Comparison of ENCODE assay signal across 8 cellular contexts in genomic region chr3:149224736-149225594, GRCh38. TPM values are rescaled to one million over a fixed set of nuclear protein-coding genes. Genes with fewer than 3 reads are reported as not detected.
DNase-seq lines count a peak whose midpoint lies in the region; ATAC-seq, FAIRE-seq and TF ChIP-seq lines count a peak whose summit lies in the region.

No MANE protein-coding gene starts in this region.

- H2BK15ac ChIP-seq in H9 (ENCODE audit: low read depth, low read length), result no peak overlapping the region

- no peaks in the 10 kb centered on the region for H3K79me1 ChIP-seq in H9 (ENCODE audit: insufficient read depth, low read depth, low read length, poor library complexity, severe bottlenecking)

- DNase-seq in AG08395 (ENCODE audit: low spot score), result peak; percentile 67
- peak; percentile 77 for DNase-seq in RKO (ENCODE audit: low spot score)
- peak; percentile 96 for DNase-seq in bronchial epithelial cell (ENCODE audit: low read depth)
- no peak for DNase-seq in lower lobe of right lung
- no peak for DNase-seq in H9

- no peaks in the 10 kb centered on the region for H3K79me2 ChIP-seq in H9 (ENCODE audit: insufficient read depth, low read length)

- no peaks in the 10 kb centered on the region for H3K23me2 ChIP-seq in H9 (ENCODE audit: insufficient read length, low read depth, low read length, poor library complexity, severe bottlenecking)

- H3K18ac ChIP-seq in H9 (ENCODE audit: insufficient read length, low read depth, low read length), result no peak overlapping the region

- no peak overlapping the region; a peak in 1 of 5 replicates for H3K4me3 Mint-ChIP-seq in H9

- no peak for FAIRE-seq in bronchial epithelial cell (lab: Jason Lieb, UNC)

- H3K23ac ChIP-seq in H9 (ENCODE audit: insufficient read length, low read depth, low read length), result no peak overlapping the region

- H4K8ac ChIP-seq in H9 (replicated peaks; ENCODE audit: insufficient read length, low read depth, low read length), result no peak overlapping the region

- H3K4me1 Mint-ChIP-seq in H9, result peaks cover 4 to 14% of the 10 kb centered on the region in 2 experiments

- no peak overlapping the region for H2BK5ac ChIP-seq in H9 (ENCODE audit: insufficient read length, low read length)

- H3K27ac Mint-ChIP-seq in H9, result no peak overlapping the region; a peak in 1 of 7 replicates

- H3K9me3 ChIP-seq in lower lobe of right lung (no peaks in the 10 kb centered on the region), thymus (ENCODE audit: control insufficient read depth) (no peaks in the 10 kb centered on the region), H9 (ENCODE audit: control insufficient read depth, low read depth, low read length) (no peaks in the 10 kb centered on the region)

- intact Hi-C loops in lower lobe of right lung (cut with DNase I), result no loop called here

- no peak overlapping the region for H3K56ac ChIP-seq in H9 (ENCODE audit: insufficient read length, low read depth, low read length)

- H2BK20ac ChIP-seq in H9 (ENCODE audit: low read depth, low read length, poor library complexity, severe bottlenecking), result no peak overlapping the region

- H2AFZ ChIP-seq in H9 (ENCODE audit: low read length), result no peak overlapping the region

- peaks cover 28% of the 10 kb centered on the region for H3K4me1 ChIP-seq in lower lobe of right lung
- H3K4me1 ChIP-seq in thymus (ENCODE audit: control insufficient read depth, insufficient read depth, low read length), result no peaks in the 10 kb centered on the region
- peaks cover 7% of the 10 kb centered on the region; the same call in 1 of the 2 replicates for H3K4me1 ChIP-seq in H9 (ENCODE audit: insufficient read depth, low read length)

- no peaks in the 10 kb centered on the region for H3K27me3 Mint-ChIP-seq in H9 (ENCODE audit: low read depth)

- H3K36me3 ChIP-seq in bronchial epithelial cell (ENCODE audit: control insufficient read depth, insufficient read depth, low read length) (no peaks in the 10 kb centered on the region), lower lobe of right lung (no peaks in the 10 kb centered on the region), thymus (ENCODE audit: control insufficient read depth, insufficient read depth) (no peaks in the 10 kb centered on the region)

- 0 out of 5 replicates have a peak, but pooled peaks cover 0 to 2% of the 10 kb centered on the region in 2 experiments for H3K9me3 Mint-ChIP-seq in H9

- TF ChIP-seq CTCF in bronchial epithelial cell (IDR thresholded peaks at IDR 0.05; ENCODE audit: insufficient read depth, low read length, severe bottlenecking) (no peak), lower lobe of right lung (IDR thresholded peaks at IDR 0.05) (no peak), H9 (conservative IDR thresholded peaks at IDR 0.05) (no peak)

- no peak overlapping the region for H2BK12ac ChIP-seq in H9 (ENCODE audit: insufficient read length, low read depth, low read length)

- H3K27me3 ChIP-seq in bronchial epithelial cell (ENCODE audit: control insufficient read depth, insufficient read depth, low read length) (no peaks in the 10 kb centered on the region), lower lobe of right lung (ENCODE audit: low read depth) (no peaks in the 10 kb centered on the region), thymus (ENCODE audit: control insufficient read depth, insufficient read depth) (no peaks in the 10 kb centered on the region), H9 (ENCODE audit: insufficient read depth, low read length) (no peaks in the 10 kb centered on the region)

- H3K27ac ChIP-seq in lower lobe of right lung (peak overlapping the region; percentile 78), thymus (ENCODE audit: low read depth) (peak overlapping the region; percentile 48), H9 (ENCODE audit: insufficient read length, low read depth, low read length) (no peak overlapping the region)

- H3K4me3 ChIP-seq in bronchial epithelial cell (ENCODE audit: low read depth, low read length), result peak overlapping the region; percentile 24
- H3K4me3 ChIP-seq in lower lobe of right lung, result peak overlapping the region; percentile 43
- peak overlapping the region; percentile 27 for H3K4me3 ChIP-seq in thymus (ENCODE audit: low read length)

- WGBS in thymus, result 19% methylated on average over 9 of the region's 9 CpGs
- WGBS in H9 (ENCODE audit: extremely low coverage, insufficient read length, low lambda C conversion rate), result no CpG with 5 or more reads among the region's 9 CpGs

- peaks cover 0 to 6% (median 0%) of the 10 kb centered on the region in 3 experiments; a peak in 2 of 7 replicates for H3K36me3 Mint-ChIP-seq in H9 (ENCODE audit: insufficient read depth in 1 of 3, low read depth in 3 of 3)

- no peak overlapping the region for H3K14ac ChIP-seq in H9 (ENCODE audit: insufficient read depth, low read length)

- peak; percentile 97 for ATAC-seq in GM18858 (IDR thresholded peaks at IDR 0.05; ENCODE audit: unreplicated experiment)
- ATAC-seq in HG03060 (IDR thresholded peaks at IDR 0.05; ENCODE audit: low read depth, unreplicated experiment), result peak; percentile 91
- ATAC-seq in lower lobe of right lung, result peak; percentile 96

- no peak overlapping the region for H3K9ac ChIP-seq in H9 (ENCODE audit: extremely low read depth, insufficient read length, low read length)

- H3T11ph ChIP-seq in H9 (ENCODE audit: low read length), result no peak overlapping the region

- no peaks in the 10 kb centered on the region for H4K20me1 ChIP-seq in H9 (ENCODE audit: control insufficient read depth, insufficient read depth, insufficient read length)

- no peak overlapping the region for H4K5ac ChIP-seq in H9 (ENCODE audit: insufficient read length, low read depth, low read length)

- no peak overlapping the region for H2BK120ac ChIP-seq in H9 (ENCODE audit: low read depth, low read length, poor library complexity, severe bottlenecking)

- H4K91ac ChIP-seq in H9 (ENCODE audit: insufficient read length, low read depth, low read length), result no peak overlapping the region

- H2AK5ac ChIP-seq in H9 (ENCODE audit: insufficient read length, low read length), result no peak overlapping the region

- no peak overlapping the region for H3K4me2 ChIP-seq in H9 (ENCODE audit: insufficient read depth, insufficient read length, low read length)

- no peak overlapping the region for H3K4ac ChIP-seq in H9 (ENCODE audit: low read depth, low read length)

RNA-seq across cellular contexts. Expression of gene CP, which starts 3.3 kb away (rescaled TPM):
- 0.13 TPM in 1 of 2 replicates, not detected in the other for total RNA-seq in bronchial epithelial cell
- 48.9 TPM for total RNA-seq in lower lobe of right lung
- polyA plus RNA-seq in thymus, result 4.2 TPM
- total RNA-seq in H9 (2021), result 0.66 and 1.1 TPM in 2 replicates

Comparison
In these comparisons a context has a peak if more than half of its experiments do, and no peak if none do; other contexts are left out.
1. DNase-seq: peak in AG08395 (single experiment), RKO (single experiment) and bronchial epithelial cell (single experiment); none in lower lobe of right lung (single experiment) and H9 (single experiment).
2. RNA of gene CP, which starts 3.3 kb away (total RNA-seq): 48.9 TPM in lower lobe of right lung (single experiment); 0.66 to 1.1 TPM in H9 and 0.13 TPM in bronchial epithelial cell; every median in the first group is over 10 times any median in the second.
3. Peak in every context shown above with its lines, with median percentiles within 50 percentile points of each other: ATAC-seq and H3K4me3 ChIP-seq.